11 cellular contexts compared by ENCODE assay signal in the genomic region with DNA sequence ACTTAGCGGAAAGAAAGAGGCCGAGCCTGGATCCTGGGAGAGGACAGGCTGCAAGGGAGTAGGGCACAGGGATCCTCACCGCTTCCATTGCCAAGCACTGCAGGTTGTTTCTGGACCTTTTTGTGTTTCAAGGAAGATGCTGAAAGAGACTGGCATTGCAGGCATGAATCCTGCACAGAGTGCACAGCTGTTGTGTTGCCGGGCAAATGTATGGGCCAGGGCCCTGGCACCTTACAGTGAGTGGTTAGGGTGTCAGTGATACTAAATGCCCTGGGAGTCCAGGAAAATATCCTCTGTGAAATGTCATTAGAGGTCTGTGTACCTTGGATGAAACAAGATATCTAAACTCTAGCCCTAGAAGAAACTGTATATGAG.
DNase-seq lines count a peak whose midpoint lies in the region; ATAC-seq and TF ChIP-seq lines count a peak whose summit lies in the region.
"Had no signal": no experiment of that assay in that cellular context is flagged by ENCODE, and none has a peak within 500 bp of the region (broad histone marks: within the 10 kb centered on the region; RNA-seq: fewer than 3 reads in every experiment).

No MANE protein-coding gene starts in this region.

- H4K91ac ChIP-seq in mesenchymal stem cell (ENCODE audit: low read length) = peak overlapping the region; percentile 97

- H2AFZ ChIP-seq in mammary epithelial cell (ENCODE audit: low read depth, low read length) = peak overlapping the region; percentile 15
- no peak overlapping the region for H2AFZ ChIP-seq in mesenchymal stem cell (ENCODE audit: low read depth, low read length)

- peak overlapping the region; percentile 80 for H2BK120ac ChIP-seq in mesenchymal stem cell (ENCODE audit: low read depth, low read length)

- peak overlapping the region; percentile 47 to 99 for H2BK12ac ChIP-seq in mesenchymal stem cell (ENCODE audit: low read length in 2 of 2)

- H3K4me1 ChIP-seq in mammary epithelial cell (ENCODE audit: insufficient read depth, low read length) (peaks cover 32% of the 10 kb centered on the region), mesenchymal stem cell (ENCODE audit: control insufficient read depth, insufficient read depth, low read depth, low read length) (peaks cover 17% of the 10 kb centered on the region), thoracic aorta (ENCODE audit: control insufficient read depth in 1 of 2, low read depth in 2 of 2) (peaks cover 11 to 55% of the 10 kb centered on the region in 2 donors)

- no peaks in the 10 kb centered on the region for H3K9me3 ChIP-seq in mammary epithelial cell (replicated peaks; ENCODE audit: insufficient read depth, low read length)
- H3K9me3 ChIP-seq in mesenchymal stem cell (ENCODE audit: control insufficient read depth, low read length) = no peaks in the 10 kb centered on the region
- no peaks in the 10 kb centered on the region for H3K9me3 ChIP-seq in thoracic aorta

- peak overlapping the region; percentile 82 for H2AK5ac ChIP-seq in mesenchymal stem cell (ENCODE audit: low read length, severe bottlenecking)

- H3K4me2 ChIP-seq in mammary epithelial cell (ENCODE audit: insufficient read depth, low read depth, low read length) (peak overlapping the region; percentile 61), mesenchymal stem cell (ENCODE audit: low read length, poor library complexity, severe bottlenecking) (no peak overlapping the region)

- no peak overlapping the region for H3K23ac ChIP-seq in mesenchymal stem cell (ENCODE audit: low read length in 2 of 2)

- peak overlapping the region; percentile 68 for H2BK5ac ChIP-seq in mesenchymal stem cell (ENCODE audit: low read depth, low read length, poor library complexity, severe bottlenecking)

- H2BK15ac ChIP-seq in mesenchymal stem cell (ENCODE audit: low read depth, poor library complexity, severe bottlenecking) = no peak overlapping the region

- H3K9ac ChIP-seq in mammary epithelial cell (ENCODE audit: insufficient read depth, low read length) = no peak overlapping the region
- H3K9ac ChIP-seq in mesenchymal stem cell (ENCODE audit: low read length) = peak overlapping the region; percentile 78

- H3K79me1 ChIP-seq in mesenchymal stem cell (replicated peaks; ENCODE audit: low read length, poor library complexity, severe bottlenecking) = peaks cover 4% of the 10 kb centered on the region

- in situ Hi-C loops in mammary epithelial cell (cut with MboI; ENCODE audit: low sequenced_read_pairs in 2 of 2) = loop anchor here in 1 of 2 donors (10.0 kb wide), 1 partner anchor 367 kb away; a partner anchor contains a TSS

- CTCF ChIA-PET in mammary epithelial cell (lab: Charles Lee; ENCODE audit: low non-redundant PET) = no interaction called here

- no TSS peak for BruUV-seq in mammary epithelial cell (replicated peaks; lab: Mats Ljungman, UMichigan)

- no peaks in the 10 kb centered on the region for H4K20me1 ChIP-seq in mammary epithelial cell (ENCODE audit: insufficient read depth, low read length)

- H3K36me3 ChIP-seq in mammary epithelial cell (ENCODE audit: insufficient read depth, low read length) = no peaks in the 10 kb centered on the region
- H3K36me3 ChIP-seq in mesenchymal stem cell (ENCODE audit: control insufficient read depth in 1 of 2, insufficient read depth in 2 of 2, low read depth in 1 of 2, low read length in 2 of 2) = no peaks in the 10 kb centered on the region
- H3K36me3 ChIP-seq in thoracic aorta = no peaks in the 10 kb centered on the region

- dilution Hi-C loops in mammary epithelial cell (cut with HindIII; ENCODE audit: low sequenced_read_pairs) = no loop called here

- WGBS in mammary epithelial cell (ENCODE audit: low coverage, missing lambda C conversion rate) = 31% methylated on average over 4 of the region's 4 CpGs
- 20% methylated on average over 4 of the region's 4 CpGs for WGBS in mesenchymal stem cell

- H3K27ac ChIP-seq in mammary epithelial cell (ENCODE audit: insufficient read depth, low read depth, low read length) (peak overlapping the region; percentile 38), mesenchymal stem cell (ENCODE audit: low read length, poor library complexity, severe bottlenecking) (peak overlapping the region; percentile 94), thoracic aorta (peak overlapping the region; percentile 84 to 85)

- no peak for ATAC-seq in thoracic aorta (ENCODE audit: insufficient number of reproducible peaks, low FRiP score, low read depth)

- TF ChIP-seq CTCF in mammary epithelial cell (conservative IDR thresholded peaks at IDR 0.05 in 1 of 2, IDR thresholded peaks at IDR 0.05 in 1 of 2; ENCODE audit: extremely low read depth in 1 of 2, insufficient read depth in 1 of 2, low read depth in 1 of 2, low read length in 2 of 2) (no peak), thoracic aorta (IDR thresholded peaks at IDR 0.05) (no peak)

- H4K8ac ChIP-seq in mesenchymal stem cell (ENCODE audit: low read length) = peak overlapping the region; percentile 93

- intact Hi-C loops in mammary epithelial cell (cut with micrococcal nuclease) = loop anchor here (1.0 to 10.0 kb wide), 3 partner anchors 141 to 366 kb away; no protein-coding TSS in a partner anchor

- peak overlapping the region; percentile 83 to 89 for H3K4ac ChIP-seq in mesenchymal stem cell (ENCODE audit: low read depth in 1 of 2, low read length in 2 of 2)

- no peak overlapping the region for H3K14ac ChIP-seq in mesenchymal stem cell (ENCODE audit: low read length in 2 of 2)

- no peak overlapping the region for H3K4me3 ChIP-seq in mammary epithelial cell (replicated peaks in 1 of 3; ENCODE audit: insufficient read depth in 1 of 3, low read depth in 2 of 3, low read length in 3 of 3)
- no peak overlapping the region for H3K4me3 ChIP-seq in mesenchymal stem cell (ENCODE audit: insufficient read depth in 1 of 2, low read depth in 1 of 2, low read length in 2 of 2)
- H3K4me3 ChIP-seq in thoracic aorta = peak overlapping the region; percentile 56

- no peaks in the 10 kb centered on the region for H3K79me2 ChIP-seq in mammary epithelial cell (ENCODE audit: insufficient read depth, low read length)

- H3K27me3 ChIP-seq in mammary epithelial cell (ENCODE audit: insufficient read depth, low read length) (no peaks in the 10 kb centered on the region), mesenchymal stem cell (ENCODE audit: control insufficient read depth in 1 of 2, insufficient read depth in 1 of 2, low read length in 2 of 2) (no peaks in the 10 kb centered on the region), thoracic aorta (replicated peaks; ENCODE audit: insufficient read depth) (no peaks in the 10 kb centered on the region)

- DNase-seq in NCI-H2171 (lab: John Stamatoyannopoulos, UW) (peak; percentile 17), mammary epithelial cell (peak; percentile 12), mesenchymal stem cell (no peak), thoracic aorta (ENCODE audit: low spot score) (no peak), HT-29 (ENCODE audit: low spot score) (no peak), LoVo (ENCODE audit: low spot score) (no peak), anterior cingulate cortex (lab: John Stamatoyannopoulos, UW) (no peak)
- DNase-seq in effector CD4-positive, alpha-beta T cell = no peak
- DNase-seq: activated T-cell treated with anti-CD3 and anti-CD28 coated beads, Interleukin-2, amount 50 U/mL, for 24 hours; NCI-H748 treated with DMSO at 0.1 percent for 48 hours; T-helper 9 cell had no signal

- peak overlapping the region; percentile 85 to 96 for H3K18ac ChIP-seq in mesenchymal stem cell (ENCODE audit: low read depth in 1 of 2, low read length in 2 of 2)

Comparison
In these comparisons a context has a peak if more than half of its experiments do, and no peak if none do; other contexts are left out.
1. DNase-seq: peak in NCI-H2171 (single experiment) and mammary epithelial cell (single experiment); none in mesenchymal stem cell (single experiment), thoracic aorta (single experiment), HT-29 (single experiment), effector CD4-positive, alpha-beta T cell (single experiment), LoVo (single experiment) and anterior cingulate cortex (0 of 58).
2. H3K27ac ChIP-seq: peak in every context shown above with its lines; median percentile 94 in mesenchymal stem cell; 84 in thoracic aorta; 38 in mammary epithelial cell.